Comparison of ENCODE assay signal across 22 cellular contexts in the genomic region with DNA sequence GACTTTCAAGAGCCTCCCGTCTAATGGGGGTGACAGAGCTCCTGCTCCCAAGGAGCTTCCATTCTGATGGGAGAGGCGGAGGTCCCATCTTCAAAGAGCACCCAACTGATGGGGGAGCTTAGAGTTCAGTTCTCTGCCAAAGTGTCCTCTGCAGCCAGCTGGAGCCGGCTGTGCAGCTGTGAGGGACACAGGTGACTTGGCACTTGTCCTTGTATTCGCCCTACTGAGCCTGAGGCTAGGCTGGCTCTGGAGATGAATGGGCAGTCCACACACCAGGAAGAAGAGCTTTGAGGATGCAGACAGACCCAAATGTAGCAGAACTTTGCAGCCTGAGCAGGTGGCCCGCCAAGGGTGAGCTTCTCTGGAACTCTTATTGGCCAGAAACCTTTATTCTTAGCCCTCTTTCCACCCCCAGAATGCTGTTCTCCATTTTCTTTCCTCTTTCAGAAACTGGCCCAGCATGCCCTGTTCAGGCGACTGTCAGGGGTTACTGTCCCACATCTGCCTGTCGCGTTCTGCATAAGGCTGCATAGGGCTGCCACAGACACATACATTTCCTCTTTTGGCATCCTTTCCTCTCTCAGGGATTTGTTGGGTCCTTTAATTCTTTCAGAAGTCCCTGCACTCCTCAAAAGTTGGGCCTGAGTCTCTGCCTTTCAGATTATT.
DNase-seq lines count a peak whose midpoint lies in the region; TF ChIP-seq lines count a peak whose summit lies in the region.
"Had no signal": no experiment of that assay in that cellular context is flagged by ENCODE, and none has a peak within 500 bp of the region (broad histone marks: within the 10 kb centered on the region; RNA-seq: fewer than 3 reads in every experiment).

No MANE protein-coding gene starts in this region.

- no peak for TF ChIP-seq POLR2A in spleen (IDR thresholded peaks at IDR 0.05)

- H4K20me1 ChIP-seq in OCI-LY3 (ENCODE audit: insufficient read depth, low read length), result no peaks in the 10 kb centered on the region

- H3K9ac ChIP-seq in OCI-LY3 (ENCODE audit: low read length), result no peak overlapping the region

- POLR2A ChIA-PET in CD4-positive, alpha-beta memory T cell (lab: Charles Lee; ENCODE audit: partially characterized antibody), result no interaction called here

- no peaks in the 10 kb centered on the region for H3K4me1 Mint-ChIP-seq in CD4-positive, alpha-beta memory T cell
- H3K4me1 Mint-ChIP-seq: central memory CD8-positive, alpha-beta T cell; stimulated activated naive CD8-positive, alpha-beta T cell treated with anti-CD3 and anti-CD28 coated beads, Interleukin-15, amount 100 ng/mL, for 72 hours had no signal

- no peak overlapping the region for H3K4me3 Mint-ChIP-seq in CD4-positive, alpha-beta memory T cell
- H3K4me3 Mint-ChIP-seq: activated T-cell treated with anti-CD3 and anti-CD28 coated beads, Interleukin-2, amount 50 U/mL, for 72 hours; central memory CD8-positive, alpha-beta T cell; stimulated activated naive CD8-positive, alpha-beta T cell treated with anti-CD3 and anti-CD28 coated beads, Interleukin-15, amount 100 ng/mL, for 72 hours had no signal

- peaks cover 8% of the 10 kb centered on the region; the same call in 1 of the 2 replicates for H3K27me3 ChIP-seq in OCI-LY3 (ENCODE audit: low read depth, low read length)
- H3K27me3 ChIP-seq in spleen (replicated peaks in 1 of 7), result no peaks in the 10 kb centered on the region
- no peaks in the 10 kb centered on the region for H3K27me3 ChIP-seq in CD4-positive, alpha-beta memory T cell (ENCODE audit: insufficient read depth, low read length)

- H3K27ac Mint-ChIP-seq in CD4-positive, alpha-beta memory T cell, result no peak overlapping the region
- H3K27ac Mint-ChIP-seq: activated T-cell treated with anti-CD3 and anti-CD28 coated beads, Interleukin-2, amount 50 U/mL, for 72 hours had no signal

- intact Hi-C loops in spleen (cut with DNase I; ENCODE audit: low total_unique reads), result no loop called here
- intact Hi-C loops in CD4-positive, alpha-beta memory T cell (cut with micrococcal nuclease), result no loop called here

- H3K27me3 Mint-ChIP-seq in CD4-positive, alpha-beta memory T cell, result peaks cover 2 to 4% of the 10 kb centered on the region in 2 donors

- H3K27ac ChIP-seq in OCI-LY3 (ENCODE audit: low read length) (no peak overlapping the region), spleen (no peak overlapping the region)
- H3K27ac ChIP-seq in CD4-positive, alpha-beta memory T cell (ENCODE audit: low read depth, low read length), result no peak overlapping the region
- H3K27ac ChIP-seq: dorsolateral prefrontal cortex, heart left ventricle had no signal

- H3K36me3 Mint-ChIP-seq in CD4-positive, alpha-beta memory T cell, result no peaks in the 10 kb centered on the region

- 70 to 81% (median 75%) methylated on average over 8 of the region's 8 CpGs for WGBS in spleen, 5 donors

- peak overlapping the region; percentile 74; the same call in 1 of the 2 replicates for H2AFZ ChIP-seq in OCI-LY3 (ENCODE audit: low read depth, low read length)

- H3K9me3 ChIP-seq in OCI-LY3 (ENCODE audit: insufficient read depth, low read length), result no peaks in the 10 kb centered on the region
- H3K9me3 ChIP-seq in spleen, result no peaks in the 10 kb centered on the region
- H3K9me3 ChIP-seq in CD4-positive, alpha-beta memory T cell (ENCODE audit: control insufficient read depth in 1 of 2, low read length in 2 of 2), result no peaks in the 10 kb centered on the region
- H3K9me3 ChIP-seq: HAP-1, heart left ventricle had no signal

- TF ChIP-seq CTCF in OCI-LY3 (IDR thresholded peaks at IDR 0.05; ENCODE audit: low read depth, low read length), result no peak
- TF ChIP-seq CTCF in spleen (IDR thresholded peaks at IDR 0.05 in 8 of 11, conservative IDR thresholded peaks at IDR 0.05 in 3 of 11), result no peak

- no peaks in the 10 kb centered on the region for H3K36me3 ChIP-seq in OCI-LY3 (replicated peaks; ENCODE audit: low read depth, low read length)
- no peaks in the 10 kb centered on the region for H3K36me3 ChIP-seq in spleen
- H3K36me3 ChIP-seq in CD4-positive, alpha-beta memory T cell (ENCODE audit: insufficient read depth, low read length), result no peaks in the 10 kb centered on the region
- H3K36me3 ChIP-seq: HAP-1, heart left ventricle had no signal

- H3K4me2 ChIP-seq in OCI-LY3 (ENCODE audit: low read length), result peak overlapping the region; percentile 32; the same call in 1 of the 2 replicates
- H3K4me2 ChIP-seq: smooth muscle cell had no signal

- H3K4me1 ChIP-seq in OCI-LY3 (ENCODE audit: low read length), result peaks cover 7% of the 10 kb centered on the region
- H3K4me1 ChIP-seq in spleen, result no peaks in the 10 kb centered on the region
- H3K4me1 ChIP-seq in CD4-positive, alpha-beta memory T cell (ENCODE audit: insufficient read depth, low read length), result no peaks in the 10 kb centered on the region
- H3K4me1 ChIP-seq: HAP-1, heart left ventricle had no signal

- CTCF ChIA-PET in CD4-positive, alpha-beta memory T cell (lab: Charles Lee; ENCODE audit: partially characterized antibody), result no interaction called here

- no peaks in the 10 kb centered on the region for H3K9me3 Mint-ChIP-seq in CD4-positive, alpha-beta memory T cell
- H3K9me3 Mint-ChIP-seq: activated T-cell treated with anti-CD3 and anti-CD28 coated beads, Interleukin-2, amount 50 U/mL, for 72 hours; central memory CD8-positive, alpha-beta T cell; stimulated activated naive CD8-positive, alpha-beta T cell treated with anti-CD3 and anti-CD28 coated beads, Interleukin-15, amount 100 ng/mL, for 72 hours had no signal

- H3K4me3 ChIP-seq in OCI-LY3 (ENCODE audit: low read length) (no peak overlapping the region), spleen (no peak overlapping the region)
- no peak overlapping the region for H3K4me3 ChIP-seq in CD4-positive, alpha-beta memory T cell (ENCODE audit: low read length in 2 of 2)
- H3K4me3 ChIP-seq: dorsolateral prefrontal cortex, HAP-1, heart left ventricle, smooth muscle cell had no signal

- DNase-seq in DMS79 treated with DMSO at 0.1 percent for 48 hours (lab: John Stamatoyannopoulos, UW) (peak; percentile 71), NCI-H146 (lab: John Stamatoyannopoulos, UW) (peak; percentile 69), spleen (peak; percentile 66), NCI-H2171 (lab: John Stamatoyannopoulos, UW) (no peak), amniotic stem cell (lab: John Stamatoyannopoulos, UW) (no peak)
- no peak for DNase-seq in CD4-positive, alpha-beta memory T cell
- DNase-seq: activated CD4-positive, alpha-beta T cell treated with anti-CD3 and anti-CD28 coated beads for 1 hour; activated CD8-positive, alpha-beta memory T cell treated with anti-CD3 and anti-CD28 coated beads for 24 hours; activated naive CD4-positive, alpha-beta T cell treated with anti-CD3 and anti-CD28 coated beads, Interleukin-2, amount 50 U/mL, for 16 hours; activated T-cell treated with anti-CD3 and anti-CD28 coated beads, Interleukin-2, amount 50 U/mL, for 72 hours; aorta; heart left ventricle; Kasumi-1; NCI-H1105 treated with DMSO at 0.1 percent for 48 hours; stimulated activated CD4-positive, alpha-beta T cell treated with anti-CD3 and anti-CD28 coated beads, Interleukin-4, amount 100 ng/mL, for 24 hours; stimulated activated naive CD8-positive, alpha-beta T cell treated with anti-CD3 and anti-CD28 coated beads, Interleukin-15, amount 100 ng/mL, for 72 hours; trophoblast cell had no signal

- H3K79me2 ChIP-seq in OCI-LY3 (ENCODE audit: low read length), result no peaks in the 10 kb centered on the region

Comparison
In these comparisons a context has a peak if more than half of its experiments do, and no peak if none do; other contexts are left out.
1. DNase-seq: peak in DMS79 treated with DMSO at 0.1 percent for 48 hours (single experiment), NCI-H146 (single experiment) and spleen (single experiment); none in NCI-H2171 (single experiment), amniotic stem cell (single experiment) and CD4-positive, alpha-beta memory T cell (0 of 5).